ENCODE assay signal across 9 cellular contexts in genomic region chr12:459050-459429, GRCh38. TPM values are rescaled to one million over a fixed set of nuclear protein-coding genes. Genes with fewer than 3 reads are reported as not detected.
DNase-seq lines count a peak whose midpoint lies in the region; ATAC-seq and TF ChIP-seq lines count a peak whose summit lies in the region.
"Had no signal": no experiment of that assay in that cellular context is flagged by ENCODE, and none has a peak within 500 bp of the region (broad histone marks: within the 10 kb centered on the region; RNA-seq: fewer than 3 reads in every experiment).

No MANE protein-coding gene starts in this region.

- H3K9me3 Mint-ChIP-seq in stimulated activated naive CD8-positive, alpha-beta T cell treated with anti-CD3 and anti-CD28 coated beads, Interleukin-15, Interleukin-2, amounts not matched to agents 100 ng/mL and 50 ng/mL, for 24 hours: no peaks in the 10 kb centered on the region
- no peaks in the 10 kb centered on the region for H3K9me3 Mint-ChIP-seq in natural killer cell

- peaks cover 59% of the 10 kb centered on the region for H3K27me3 Mint-ChIP-seq in stimulated activated naive CD8-positive, alpha-beta T cell treated with anti-CD3 and anti-CD28 coated beads, Interleukin-15, Interleukin-2, amounts not matched to agents 100 ng/mL and 50 ng/mL, for 24 hours
- peaks cover 18 to 41% of the 10 kb centered on the region in 2 donors for H3K27me3 Mint-ChIP-seq in natural killer cell (ENCODE audit: low read depth in 2 of 2)

- H3K4me1 Mint-ChIP-seq in stimulated activated naive CD8-positive, alpha-beta T cell treated with anti-CD3 and anti-CD28 coated beads, Interleukin-15, Interleukin-2, amounts not matched to agents 100 ng/mL and 50 ng/mL, for 24 hours (ENCODE audit: low read depth): peaks cover 25% of the 10 kb centered on the region
- H3K4me1 Mint-ChIP-seq in natural killer cell: peaks cover 18 to 32% of the 10 kb centered on the region in 2 donors

- intact Hi-C loops in breast epithelium (cut with DNase I; ENCODE audit: low total_unique reads): loop anchor here (10.0 kb wide), 1 partner anchor 86 kb away; no protein-coding TSS in a partner anchor
- intact Hi-C loops in natural killer cell (cut with micrococcal nuclease): no loop called here

- no peaks in the 10 kb centered on the region for H3K36me3 ChIP-seq in breast epithelium

- no peaks in the 10 kb centered on the region for H3K36me3 Mint-ChIP-seq in stimulated activated naive CD8-positive, alpha-beta T cell treated with anti-CD3 and anti-CD28 coated beads, Interleukin-15, Interleukin-2, amounts not matched to agents 100 ng/mL and 50 ng/mL, for 24 hours (ENCODE audit: low read depth)
- H3K36me3 Mint-ChIP-seq in natural killer cell: no peaks in the 10 kb centered on the region

- H3K27me3 ChIP-seq in breast epithelium: no peaks in the 10 kb centered on the region

- ATAC-seq in stimulated activated naive CD8-positive, alpha-beta T cell treated with anti-CD3 and anti-CD28 coated beads, Interleukin-15, Interleukin-2, amounts not matched to agents 100 U/mL and 50 U/mL, for 24 hours: no peak
- no peak for ATAC-seq in natural killer cell
- ATAC-seq in GM18498 (IDR thresholded peaks at IDR 0.05; ENCODE audit: unreplicated experiment): no peak
- ATAC-seq in HG03039 (IDR thresholded peaks at IDR 0.05; ENCODE audit: unreplicated experiment): no peak

- peak overlapping the region; percentile 46 to 83 (median 70) for H3K4me3 ChIP-seq in breast epithelium

- H3K4me1 ChIP-seq in breast epithelium: no peaks in the 10 kb centered on the region

- peak overlapping the region; percentile 71 for H3K4me3 Mint-ChIP-seq in stimulated activated naive CD8-positive, alpha-beta T cell treated with anti-CD3 and anti-CD28 coated beads, Interleukin-15, Interleukin-2, amounts not matched to agents 100 ng/mL and 50 ng/mL, for 24 hours
- H3K4me3 Mint-ChIP-seq in natural killer cell: peak overlapping the region; percentile 77

- TF ChIP-seq CTCF in breast epithelium (IDR thresholded peaks at IDR 0.05) (no peak), natural killer cell (IDR thresholded peaks at IDR 0.05) (no peak)

- no peak for TF ChIP-seq POLR2A in breast epithelium (IDR thresholded peaks at IDR 0.05)

- H3K27ac Mint-ChIP-seq in stimulated activated naive CD8-positive, alpha-beta T cell treated with anti-CD3 and anti-CD28 coated beads, Interleukin-15, Interleukin-2, amounts not matched to agents 100 ng/mL and 50 ng/mL, for 24 hours: no peak overlapping the region
- H3K27ac Mint-ChIP-seq in natural killer cell: no peak overlapping the region

- H3K27ac ChIP-seq in breast epithelium: peak overlapping the region in 1 of 2 donors; percentile 56

- DNase-seq in stimulated activated naive CD8-positive, alpha-beta T cell treated with anti-CD3 and anti-CD28 coated beads, Interleukin-15, Interleukin-2, amounts not matched to agents 100 U/mL and 50 U/mL, for 24 hours: no peak
- DNase-seq in breast epithelium (ENCODE audit: low spot score in 2 of 2): no peak
- DNase-seq in natural killer cell: no peak
- no peak for DNase-seq in stimulated activated CD4-positive, alpha-beta T cell treated with anti-CD3 and anti-CD28 coated beads, Interleukin-1b, Interleukin-23, amount 100 ng/mL, for 48 hours
- DNase-seq in middle frontal gyrus (ENCODE audit: extremely low spot score, low spot score): no peak

- H3K9me3 ChIP-seq in breast epithelium: no peaks in the 10 kb centered on the region

RNA-seq across cellular contexts. Expression of gene B4GALNT3, which starts 0.7 kb away (rescaled TPM):
- total RNA-seq in breast epithelium (1 to 10 TPM in 2 of 3 donors, under 1 TPM in 1; 0.16 to 5.9 (median 4.6) TPM), natural killer cell (1 to 10 TPM in 1 of 3 donors, under 1 TPM in 1, not detected in 1; 0.93 to 4.2 TPM)
- total RNA-seq: fibroblast of lung had no signal

RNA-seq across cellular contexts. Expression of gene CCDC77, which starts 57.6 kb away (rescaled TPM):
- total RNA-seq in breast epithelium (1 to 10 TPM; 5.6 to 8.9 (median 7.5) TPM), natural killer cell (10 to 100 TPM; 10.9 to 18.5 (median 15.1) TPM)
